Comparison of ENCODE assay signal across 8 cellular contexts in the genomic region with DNA sequence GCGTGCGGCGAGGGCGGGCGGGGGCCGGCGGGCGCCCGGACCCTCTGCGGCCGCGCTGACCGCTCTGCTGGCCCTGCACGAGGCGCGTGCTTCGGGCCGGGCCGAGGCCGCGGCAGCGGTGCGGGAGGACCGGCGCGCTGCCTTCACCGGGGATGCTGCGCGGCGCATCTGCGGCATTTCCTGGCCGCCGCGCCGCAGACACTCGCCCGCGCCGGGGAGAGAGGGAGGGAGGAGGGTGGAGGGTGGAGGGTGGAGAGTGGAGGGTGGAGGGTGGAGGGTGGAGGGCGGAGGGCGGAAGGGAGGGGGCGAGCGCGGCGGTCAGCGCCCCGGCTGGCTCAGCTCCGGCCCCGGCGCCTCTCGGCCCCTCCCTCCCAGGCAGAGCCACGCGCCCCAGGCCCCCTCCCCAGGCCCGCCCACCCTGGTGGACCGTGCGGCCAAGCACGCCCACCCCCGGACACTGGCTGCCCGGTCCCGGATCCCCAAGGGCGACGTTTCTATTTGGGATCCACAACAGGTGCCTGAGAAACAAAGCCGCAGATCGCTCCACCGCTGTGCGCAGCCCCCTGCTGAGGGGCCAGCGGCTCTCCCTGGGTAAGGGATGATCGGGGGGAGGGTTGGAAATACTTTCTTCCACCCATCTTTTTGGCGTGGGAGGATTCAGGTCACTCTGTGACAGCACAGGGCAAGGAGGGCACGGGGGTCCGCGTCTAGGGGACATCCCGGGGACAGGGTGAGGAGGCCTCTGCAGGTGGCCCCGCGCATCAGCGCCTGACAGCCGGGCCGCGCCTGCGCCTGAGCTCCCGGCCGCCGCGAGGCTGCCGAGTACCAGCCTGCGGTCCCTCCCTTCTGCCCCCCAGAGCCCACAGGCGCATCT.
DNase-seq lines count a peak whose midpoint lies in the region; ATAC-seq and TF ChIP-seq lines count a peak whose summit lies in the region.

No MANE protein-coding gene starts in this region.

- POLR2A ChIA-PET in naive thymus-derived CD8-positive, alpha-beta T cell (lab: Charles Lee): no interaction called here

- no peaks in the 10 kb centered on the region for H3K9me3 Mint-ChIP-seq in activated T-cell treated with anti-CD3 and anti-CD28 coated beads, Interleukin-2, amount 50 U/mL, for 72 hours
- no peaks in the 10 kb centered on the region for H3K9me3 Mint-ChIP-seq in naive thymus-derived CD8-positive, alpha-beta T cell

- H3K36me3 Mint-ChIP-seq in activated T-cell treated with anti-CD3 and anti-CD28 coated beads, Interleukin-2, amount 50 U/mL, for 72 hours (ENCODE audit: insufficient read depth in 2 of 2): no peaks in the 10 kb centered on the region
- no peaks in the 10 kb centered on the region for H3K36me3 Mint-ChIP-seq in naive thymus-derived CD8-positive, alpha-beta T cell

- H3K4me3 ChIP-seq in NT2/D1 (ENCODE audit: insufficient read length, low read depth): peak overlapping the region; percentile 88
- peak overlapping the region; percentile 83 for H3K4me3 ChIP-seq in fibroblast of mammary gland (ENCODE audit: control insufficient read depth, low read depth, low read length)

- no peaks in the 10 kb centered on the region for H3K4me1 ChIP-seq in NT2/D1 (ENCODE audit: insufficient read depth, insufficient read length)

- H3K9me3 ChIP-seq in NT2/D1 (ENCODE audit: insufficient read depth, low read length): no peaks in the 10 kb centered on the region

- peak; percentile 77 for ATAC-seq in GM19463 (IDR thresholded peaks at IDR 0.05; ENCODE audit: unreplicated experiment)
- ATAC-seq in HG03571 (IDR thresholded peaks at IDR 0.05; ENCODE audit: unreplicated experiment): peak; percentile 76
- peak; percentile 95 to 98 for ATAC-seq in activated T-cell treated with anti-CD3 and anti-CD28 coated beads, Interleukin-2, amount 50 U/mL, for 72 hours (replicated peaks in 1 of 2)
- ATAC-seq in naive thymus-derived CD8-positive, alpha-beta T cell: peak; percentile 94 to 96

- H3K9ac ChIP-seq in NT2/D1 (ENCODE audit: insufficient read length, low read depth): peak overlapping the region; percentile 93

- peaks cover 11% of the 10 kb centered on the region for H3K4me1 Mint-ChIP-seq in activated T-cell treated with anti-CD3 and anti-CD28 coated beads, Interleukin-2, amount 50 U/mL, for 72 hours (ENCODE audit: low read depth)
- H3K4me1 Mint-ChIP-seq in naive thymus-derived CD8-positive, alpha-beta T cell: peaks cover 4 to 9% (median 9%) of the 10 kb centered on the region in 4 donors

- H3K27me3 Mint-ChIP-seq in activated T-cell treated with anti-CD3 and anti-CD28 coated beads, Interleukin-2, amount 50 U/mL, for 72 hours (ENCODE audit: low read depth): peaks cover 53% of the 10 kb centered on the region
- H3K27me3 Mint-ChIP-seq in naive thymus-derived CD8-positive, alpha-beta T cell: peaks cover 27 to 70% (median 50%) of the 10 kb centered on the region in 5 donors

- peak overlapping the region; percentile 79 to 82 for H3K4me3 Mint-ChIP-seq in activated T-cell treated with anti-CD3 and anti-CD28 coated beads, Interleukin-2, amount 50 U/mL, for 72 hours
- H3K4me3 Mint-ChIP-seq in naive thymus-derived CD8-positive, alpha-beta T cell: peak overlapping the region; percentile 27 to 84 (median 71)

- no peak overlapping the region for H3K27ac Mint-ChIP-seq in activated T-cell treated with anti-CD3 and anti-CD28 coated beads, Interleukin-2, amount 50 U/mL, for 72 hours
- no peak overlapping the region for H3K27ac Mint-ChIP-seq in naive thymus-derived CD8-positive, alpha-beta T cell

- no peak for TF ChIP-seq CTCF in fibroblast of mammary gland (conservative IDR thresholded peaks at IDR 0.05; ENCODE audit: control insufficient read depth, insufficient read depth, low read depth, low read length)

- no peaks in the 10 kb centered on the region for H3K27me3 ChIP-seq in NT2/D1 (ENCODE audit: insufficient read depth, insufficient read length)

- peak; percentile 95 for DNase-seq in D341Med (ENCODE audit: low spot score)
- peak; percentile 76 for DNase-seq in NT2/D1 (ENCODE audit: low read depth, low spot score)
- DNase-seq in activated T-cell treated with anti-CD3 and anti-CD28 coated beads, Interleukin-2, amount 50 U/mL, for 72 hours: peak; percentile 73 to 79
- peak; percentile 69 for DNase-seq in fibroblast of mammary gland (ENCODE audit: low read depth)
- peak in 9 of 10 donors; percentile 15 to 64 (median 43) for DNase-seq in naive thymus-derived CD8-positive, alpha-beta T cell
- DNase-seq in superior temporal gyrus (ENCODE audit: extremely low spot score): peak; percentile 85

- H3K36me3 ChIP-seq in NT2/D1 (ENCODE audit: insufficient read depth, insufficient read length, low read length): no peaks in the 10 kb centered on the region

Comparison
In these comparisons a context has a peak if more than half of its experiments do, and no peak if none do; other contexts are left out.
1. Peak in every context shown above with its lines: DNase-seq, ATAC-seq and H3K4me3 ChIP-seq.
2. DNase-seq: peak in every context shown above with its lines; median percentile 95 in D341Med; 85 in superior temporal gyrus; 76 in NT2/D1; 76 in activated T-cell treated with anti-CD3 and anti-CD28 coated beads, Interleukin-2, amount 50 U/mL, for 72 hours; 69 in fibroblast of mammary gland; 43 in naive thymus-derived CD8-positive, alpha-beta T cell.